In the genomic region with DNA sequence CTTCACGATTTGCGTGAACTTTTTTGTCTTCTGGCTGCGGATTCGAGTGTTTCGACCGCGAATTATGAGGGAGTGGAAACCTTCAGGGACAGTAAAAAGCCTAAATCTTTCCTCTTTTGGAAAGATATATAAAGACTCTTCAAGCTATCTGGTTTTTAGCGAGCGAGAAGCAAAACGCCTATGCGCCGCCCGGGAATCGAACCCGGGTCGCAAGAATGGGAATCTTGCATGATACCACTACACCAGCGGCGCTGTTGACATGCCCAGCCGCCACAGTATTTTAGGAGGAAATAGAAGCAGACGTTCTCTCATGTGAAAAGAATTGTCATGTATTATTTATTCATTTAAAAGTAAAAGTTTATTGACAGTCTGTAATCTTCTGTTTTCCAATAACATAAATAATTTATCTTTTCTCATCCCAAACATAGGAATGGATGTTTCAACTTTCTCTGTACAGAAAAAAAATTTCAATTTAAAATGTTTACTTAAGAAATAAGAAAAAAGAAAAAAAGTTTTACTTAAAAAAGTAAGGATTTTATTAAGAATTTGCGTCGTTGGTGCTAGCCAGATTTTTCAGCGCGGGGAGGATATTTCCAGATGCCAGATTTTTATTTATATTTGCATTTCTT, we compare ENCODE assay signal across 8 cellular contexts. TPM values are rescaled to one million over a fixed set of nuclear protein-coding genes. Genes with fewer than 3 reads are reported as not detected.
A peak's percentile ranks its signal among the peaks of the same experiment; 100 is the strongest.
DNase-seq lines count a peak whose midpoint lies in the region; ATAC-seq and TF ChIP-seq lines count a peak whose summit lies in the region.

No MANE protein-coding gene starts in this region.

- H3K9me3 ChIP-seq in naive thymus-derived CD4-positive, alpha-beta T cell (ENCODE audit: control insufficient read depth in 2 of 3, low read length in 3 of 3): no peaks in the 10 kb centered on the region

- H3K27ac Mint-ChIP-seq in naive thymus-derived CD4-positive, alpha-beta T cell: peak overlapping the region; percentile 91 to 100 (median 97)
- H3K27ac Mint-ChIP-seq in stimulated activated effector memory CD8-positive, alpha-beta T cell treated with anti-CD3 and anti-CD28 coated beads, Interleukin-12 subunit alpha, Interleukin-12 subunit beta, amount 100 ng/mL, for 72 hours: peak overlapping the region; percentile 100

- H3K4me3 ChIP-seq in AG04449 (ENCODE audit: low read depth, low read length) (peak overlapping the region; percentile 91), epithelial cell of esophagus (ENCODE audit: low read length) (peak overlapping the region; percentile 98)
- H3K4me3 ChIP-seq in naive thymus-derived CD4-positive, alpha-beta T cell (ENCODE audit: low read length): peak overlapping the region; percentile 87

- peaks cover 17 to 42% (median 35%) of the 10 kb centered on the region in 7 donors for H3K4me1 Mint-ChIP-seq in naive thymus-derived CD4-positive, alpha-beta T cell
- H3K4me1 Mint-ChIP-seq in stimulated activated effector memory CD8-positive, alpha-beta T cell treated with anti-CD3 and anti-CD28 coated beads, Interleukin-12 subunit alpha, Interleukin-12 subunit beta, amount 100 ng/mL, for 72 hours: peaks cover 27% of the 10 kb centered on the region

- H3K27me3 Mint-ChIP-seq in naive thymus-derived CD4-positive, alpha-beta T cell: peaks cover 0 to 4% (median 0%) of the 10 kb centered on the region in 5 donors

- POLR2A ChIA-PET in AG04449 (lab: Yijun Ruan, JAX): interaction anchor here (1.1 to 2.3 kb wide), 3 partner anchors 9 to 58 kb away, joined by 4 to 11 read pairs (median 5); partner anchors contain the start of genes C2orf42, PCYOX1 and SNRPG
- POLR2A ChIA-PET in naive thymus-derived CD4-positive, alpha-beta T cell (lab: Charles Lee): interaction anchor here (0.6 to 2.7 kb wide), 10 partner anchors 9 to 621 kb away, joined by 3 to 20 read pairs (median 3); partner anchors contain the start of genes C2orf42, PCYOX1 and SNRPG

- intact Hi-C loops in naive thymus-derived CD4-positive, alpha-beta T cell (cut with micrococcal nuclease): loop anchor here (1.0 to 10.0 kb wide), 16 partner anchors 9 to 978 kb away; partner anchors contain the start of genes FAM136A (in 2 of the 2), NFU1 (in 2 of the 2), PCYOX1 (in 2 of the 2) and SNRPG (in 2 of the 2)

- H3K27ac ChIP-seq in naive thymus-derived CD4-positive, alpha-beta T cell (ENCODE audit: low read depth, low read length): peak overlapping the region; percentile 95

- peaks cover 9 to 20% of the 10 kb centered on the region in 2 donors for H3K4me1 ChIP-seq in naive thymus-derived CD4-positive, alpha-beta T cell (ENCODE audit: control insufficient read depth in 2 of 2, insufficient read depth in 2 of 2, low read length in 2 of 2)

- ATAC-seq in GM19351 (IDR thresholded peaks at IDR 0.05; ENCODE audit: unreplicated experiment): peak; percentile 46
- peak; percentile 48 for ATAC-seq in HG03460 (IDR thresholded peaks at IDR 0.05; ENCODE audit: unreplicated experiment)
- ATAC-seq in naive thymus-derived CD4-positive, alpha-beta T cell: peak; percentile 76
- peak; percentile 79 for ATAC-seq in stimulated activated effector memory CD8-positive, alpha-beta T cell treated with anti-CD3 and anti-CD28 coated beads, Interleukin-12 subunit alpha, Interleukin-12 subunit beta, amount 100 ng/mL, for 72 hours

- H3K9me3 Mint-ChIP-seq in naive thymus-derived CD4-positive, alpha-beta T cell: peaks cover 0 to 7% (median 0%) of the 10 kb centered on the region in 11 donors
- no peaks in the 10 kb centered on the region for H3K9me3 Mint-ChIP-seq in stimulated activated effector memory CD8-positive, alpha-beta T cell treated with anti-CD3 and anti-CD28 coated beads, Interleukin-12 subunit alpha, Interleukin-12 subunit beta, amount 100 ng/mL, for 72 hours

- H3K36me3 ChIP-seq in naive thymus-derived CD4-positive, alpha-beta T cell (ENCODE audit: control insufficient read depth in 2 of 3, insufficient read depth in 3 of 3, low read length in 3 of 3): peaks cover 0 to 5% (median 0%) of the 10 kb centered on the region in 3 experiments

- H3K36me3 Mint-ChIP-seq in naive thymus-derived CD4-positive, alpha-beta T cell: peaks cover 0 to 7% (median 0%) of the 10 kb centered on the region in 5 donors
- H3K36me3 Mint-ChIP-seq in stimulated activated effector memory CD8-positive, alpha-beta T cell treated with anti-CD3 and anti-CD28 coated beads, Interleukin-12 subunit alpha, Interleukin-12 subunit beta, amount 100 ng/mL, for 72 hours: peaks cover 47% of the 10 kb centered on the region

- no peaks in the 10 kb centered on the region for H3K27me3 ChIP-seq in naive thymus-derived CD4-positive, alpha-beta T cell (ENCODE audit: control insufficient read depth in 2 of 2, insufficient read depth in 2 of 2, low read length in 2 of 2)

- DNase-seq in AG04449 (ENCODE audit: low read depth, low spot score) (no peak), epithelial cell of esophagus (ENCODE audit: low read depth) (peak; percentile 76)
- DNase-seq in NK-92 treated with Interleukin-12 subunit alpha and Interleukin-12 subunit beta, amount 100 ng/mL, for 24 hours (lab: John Stamatoyannopoulos, UW): peak; percentile 80
- peak; percentile 89 for DNase-seq in activated CD8-positive, alpha-beta memory T cell treated with anti-CD3 and anti-CD28 coated beads, Interleukin-2, amount 50 U/mL, for 24 hours (ENCODE audit: extremely low read depth)
- peak in 7 of 9 donors; percentile 89 to 95 (median 94) for DNase-seq in naive thymus-derived CD4-positive, alpha-beta T cell
- DNase-seq in stimulated activated effector memory CD8-positive, alpha-beta T cell treated with anti-CD3 and anti-CD28 coated beads, Interleukin-12 subunit alpha, Interleukin-12 subunit beta, amount 100 ng/mL, for 72 hours (ENCODE audit: low spot score in 2 of 2): peak; percentile 92 to 99

- CTCF ChIA-PET in AG04449 (lab: Yijun Ruan, JAX): interaction anchor here (0.9 kb wide), 1 partner anchor 49 kb away, joined by 4 read pairs; no protein-coding TSS in a partner anchor
- CTCF ChIA-PET in naive thymus-derived CD4-positive, alpha-beta T cell (lab: Charles Lee): interaction anchor here (1.3 kb wide), 1 partner anchor 11 kb away, joined by 4 read pairs; no protein-coding TSS in a partner anchor

- H3K4me3 Mint-ChIP-seq in naive thymus-derived CD4-positive, alpha-beta T cell: peak overlapping the region; percentile 83 to 99 (median 95)
- peak overlapping the region; percentile 88 for H3K4me3 Mint-ChIP-seq in stimulated activated effector memory CD8-positive, alpha-beta T cell treated with anti-CD3 and anti-CD28 coated beads, Interleukin-12 subunit alpha, Interleukin-12 subunit beta, amount 100 ng/mL, for 72 hours

- TF ChIP-seq CTCF in AG04449 (IDR thresholded peaks at IDR 0.05; ENCODE audit: insufficient read depth, low read length, missing control alignments) (no peak), epithelial cell of esophagus (IDR thresholded peaks at IDR 0.05; ENCODE audit: insufficient read depth, low read depth, low read length, missing control alignments) (no peak)

RNA-seq across cellular contexts. Expression of gene TIA1, which starts 0.5 kb away (rescaled TPM):
- total RNA-seq in naive thymus-derived CD4-positive, alpha-beta T cell: 100 to 1,000 TPM in 3 of 5 experiments, 10 to 100 TPM in 2; 80.9 to 244 (median 163) TPM
- 10 to 100 TPM; 39.3 to 41.3 TPM for polyA plus RNA-seq in naive thymus-derived CD4-positive, alpha-beta T cell

RNA-seq across cellular contexts. Expression of gene PCYOX1, which starts 9.0 kb away (rescaled TPM):
- 10 to 100 TPM in 4 of 5 experiments, 1 to 10 TPM in 1; 7.6 to 44.0 (median 16.1) TPM for total RNA-seq in naive thymus-derived CD4-positive, alpha-beta T cell
- 10 to 100 TPM; 24.6 to 27.9 TPM for polyA plus RNA-seq in naive thymus-derived CD4-positive, alpha-beta T cell

RNA-seq across cellular contexts. Expression of gene SNRPG, which starts 44.6 kb away (rescaled TPM):
- 100 to 1,000 TPM in 1 of 5 experiments, 10 to 100 TPM in 4; 67.6 to 278 (median 85.0) TPM for total RNA-seq in naive thymus-derived CD4-positive, alpha-beta T cell
- polyA plus RNA-seq in naive thymus-derived CD4-positive, alpha-beta T cell: 100 to 1,000 TPM; 152 to 230 TPM

RNA-seq across cellular contexts. Expression of gene FAM136A, which starts 52.9 kb away (rescaled TPM):
- total RNA-seq in naive thymus-derived CD4-positive, alpha-beta T cell: 10 to 100 TPM; 16.2 to 40.9 (median 28.2) TPM
- polyA plus RNA-seq in naive thymus-derived CD4-positive, alpha-beta T cell: 10 to 100 TPM; 30.6 to 33.2 TPM

RNA-seq across cellular contexts. Expression of gene C2orf42, which starts 58.1 kb away (rescaled TPM):
- 10 to 100 TPM; 20.6 to 45.9 (median 30.3) TPM for total RNA-seq in naive thymus-derived CD4-positive, alpha-beta T cell
- 10 to 100 TPM; 23.2 to 48.4 TPM for polyA plus RNA-seq in naive thymus-derived CD4-positive, alpha-beta T cell
